ENCODE assay signal across 19 cellular contexts in genomic region chr20:25284131-25284601, GRCh38. TPM values are rescaled to one million over a fixed set of nuclear protein-coding genes. Genes with fewer than 3 reads are reported as not detected.
DNase-seq lines count a peak whose midpoint lies in the region; ATAC-seq, FAIRE-seq and TF ChIP-seq lines count a peak whose summit lies in the region.
"Had no signal": no experiment of that assay in that cellular context is flagged by ENCODE, and none has a peak within 500 bp of the region (broad histone marks: within the 10 kb centered on the region; RNA-seq: fewer than 3 reads in every experiment).

No MANE protein-coding gene starts in this region.

- no peaks in the 10 kb centered on the region for H4K20me1 ChIP-seq in HepG2 (ENCODE audit: insufficient read depth, low read length)

- in situ Hi-C loops in HepG2 (cut with HindIII; ENCODE audit: extremely low pct_ligation_motif_present, low pct_unique_long_range_greater_than_20kb) = no loop called here

- H3K4me3 Mint-ChIP-seq in WTC11 (no peak overlapping the region), osteocyte (ENCODE audit: unreplicated experiment) (no peak overlapping the region)
- H3K4me3 Mint-ChIP-seq: CD4-positive, alpha-beta memory T cell; memory B cell had no signal

- H3K27me3 Mint-ChIP-seq in WTC11 (ENCODE audit: low read depth) (no peaks in the 10 kb centered on the region), osteocyte (ENCODE audit: unreplicated experiment) (no peaks in the 10 kb centered on the region)
- H3K27me3 Mint-ChIP-seq: CD4-positive, alpha-beta memory T cell; memory B cell; naive B cell had no signal

- BruUV-seq in HepG2 (replicated peaks; lab: Mats Ljungman, UMichigan) = no TSS peak

- POLR2A ChIA-PET in WTC11 (lab: Charles Lee) (no interaction called here), HepG2 (lab: Yijun Ruan, JAX) (no interaction called here)

- no peak overlapping the region for H3K9ac ChIP-seq in HepG2 (ENCODE audit: insufficient read depth, low read depth, low read length)

- H2AFZ ChIP-seq in HepG2 (ENCODE audit: low read length) = no peak overlapping the region

- peak; percentile 9 for DNase-seq in activated naive CD4-positive, alpha-beta T cell treated with anti-CD3 and anti-CD28 coated beads, Interleukin-2, amount 50 U/mL, for 16 hours
- DNase-seq in activated naive CD4-positive, alpha-beta T cell (lab: John Stamatoyannopoulos, UW) = no peak
- DNase-seq in WTC11 (ENCODE audit: low spot score) (peak; percentile 1), HepG2 (ENCODE audit: low spot score) (no peak), tibial artery (peak; percentile 14 to 54), osteocyte (ENCODE audit: extremely low spot score, unreplicated experiment) (no peak), esophagus muscularis mucosa (ENCODE audit: extremely low spot score) (no peak)
- DNase-seq: DMS153; GDM1; H7; naive B cell; SIG-M5; stimulated activated CD8-positive, alpha-beta memory T cell treated with anti-CD3 and anti-CD28 coated beads, Interleukin-4, amount 100 ng/mL, for 48 hours; substantia nigra had no signal

- TF ChIP-seq POLR2A in HepG2 (IDR thresholded peaks at IDR 0.05; ENCODE audit: insufficient read depth in 1 of 2, low read depth in 2 of 2, low read length in 2 of 2) (no peak), esophagus muscularis mucosa (IDR thresholded peaks at IDR 0.05; ENCODE audit: low read depth) (no peak)

- peaks cover 40% of the 10 kb centered on the region for H3K36me3 Mint-ChIP-seq in WTC11
- peaks cover 49% of the 10 kb centered on the region for H3K36me3 Mint-ChIP-seq in osteocyte (ENCODE audit: unreplicated experiment)

- CTCF ChIA-PET in WTC11 (lab: Charles Lee) (interaction anchor here (1.2 kb wide), 1 partner anchor 37 kb away, joined by 3 read pairs; the partner anchor contains the start of gene PYGB), HepG2 (lab: Yijun Ruan, JAX; ENCODE audit: low intra/inter-chr PET ratio, low total read pairs) (no interaction called here)

- no peaks in the 10 kb centered on the region for H3K9me3 Mint-ChIP-seq in WTC11
- H3K9me3 Mint-ChIP-seq in osteocyte (ENCODE audit: unreplicated experiment) = no peaks in the 10 kb centered on the region
- H3K9me3 Mint-ChIP-seq: activated T-helper 2 cell treated with anti-CD3 and anti-CD28 coated beads, Interferon-gamma antibody, Interleukin-2, Interleukin-4, amounts not matched to agents 10 μg/mL and 5 μg/mL and 100 μg/mL, durations not matched to agents 14 hours and 24 hours and 36 hours; CD4-positive, alpha-beta memory T cell; memory B cell; naive B cell had no signal

- intact Hi-C loops in HepG2 (cut with micrococcal nuclease; ENCODE audit: unreplicated experiment) (no loop called here), tibial artery (cut with DNase I; ENCODE audit: low total_unique reads) (no loop called here), esophagus muscularis mucosa (cut with DNase I) (no loop called here)

- no peaks in the 10 kb centered on the region for H3K4me1 ChIP-seq in HepG2 (ENCODE audit: insufficient read depth, low read length)
- peaks cover 0 to 10% (median 0%) of the 10 kb centered on the region in 4 donors for H3K4me1 ChIP-seq in tibial artery
- peaks cover 0 to 17% (median 14%) of the 10 kb centered on the region in 4 donors for H3K4me1 ChIP-seq in esophagus muscularis mucosa

- H3K27me3 ChIP-seq in HepG2 (ENCODE audit: control insufficient read depth in 1 of 2, insufficient read depth in 2 of 2, low read length in 2 of 2) (no peaks in the 10 kb centered on the region), tibial artery (no peaks in the 10 kb centered on the region), esophagus muscularis mucosa (no peaks in the 10 kb centered on the region)

- ATAC-seq in WTC11 = no peak
- no peak for ATAC-seq in HepG2
- no peak for ATAC-seq in GM21447 (IDR thresholded peaks at IDR 0.05; ENCODE audit: unreplicated experiment)

- H3K9me3 ChIP-seq in HepG2 (ENCODE audit: low read length) (no peaks in the 10 kb centered on the region), tibial artery (no peaks in the 10 kb centered on the region), esophagus muscularis mucosa (no peaks in the 10 kb centered on the region)

- H3K27ac Mint-ChIP-seq in WTC11 = peak overlapping the region; percentile 32; the same call in 1 of the 2 replicates
- no peak overlapping the region for H3K27ac Mint-ChIP-seq in osteocyte (ENCODE audit: unreplicated experiment)
- H3K27ac Mint-ChIP-seq: activated T-helper 2 cell treated with anti-CD3 and anti-CD28 coated beads, Interferon-gamma antibody, Interleukin-2, Interleukin-4, amounts not matched to agents 10 μg/mL and 5 μg/mL and 100 μg/mL, durations not matched to agents 14 hours and 24 hours and 36 hours; memory B cell had no signal

- no peak for TF ChIP-seq RAD21 in HepG2 (CRISPR knock-in tag; IDR thresholded peaks at IDR 0.05)

- H3K27ac ChIP-seq in HepG2 (ENCODE audit: extremely low read length, insufficient read depth, low read length) (no peak overlapping the region), tibial artery (no peak overlapping the region), esophagus muscularis mucosa (replicated peaks in 1 of 4) (no peak overlapping the region)

- no peak for FAIRE-seq in HepG2 (lab: Jason Lieb, UNC)
- FAIRE-seq: colon had no signal

- H3K4me1 Mint-ChIP-seq in WTC11 (no peaks in the 10 kb centered on the region), osteocyte (ENCODE audit: unreplicated experiment) (no peaks in the 10 kb centered on the region)

- peaks cover 60 to 96% of the 10 kb centered on the region in 2 experiments for H3K36me3 ChIP-seq in HepG2 (replicated peaks in 1 of 2; ENCODE audit: control insufficient read depth in 1 of 2, insufficient read depth in 2 of 2, low read length in 2 of 2)
- H3K36me3 ChIP-seq in tibial artery = peaks cover 92 to 100% (median 97%) of the 10 kb centered on the region in 3 donors
- H3K36me3 ChIP-seq in esophagus muscularis mucosa = peaks cover 87 to 100% (median 99%) of the 10 kb centered on the region in 4 donors

- no peak overlapping the region for H3K4me2 ChIP-seq in HepG2 (ENCODE audit: low read depth, low read length)

- no peaks in the 10 kb centered on the region for H3K79me2 ChIP-seq in HepG2 (ENCODE audit: insufficient read depth, low read length)

- TF ChIP-seq EP300 in HepG2 (IDR thresholded peaks at IDR 0.05; ENCODE audit: low read depth in 2 of 2, low read length in 2 of 2) (no peak), HepG2 (CRISPR knock-in tag; IDR thresholded peaks at IDR 0.05; ENCODE audit: borderline replicate concordance) (no peak), esophagus muscularis mucosa (IDR thresholded peaks at IDR 0.05) (no peak)

- TF ChIP-seq CTCF in WTC11 (IDR thresholded peaks at IDR 0.05) (no peak), HepG2 (CRISPR knock-in tag; IDR thresholded peaks at IDR 0.05) (no peak), tibial artery (IDR thresholded peaks at IDR 0.05) (no peak), osteocyte (IDR thresholded peaks at IDR 0.05) (no peak), esophagus muscularis mucosa (IDR thresholded peaks at IDR 0.05) (no peak)

- no peak overlapping the region for H3K4me3 ChIP-seq in HepG2 (replicated peaks in 1 of 3; ENCODE audit: insufficient read depth in 1 of 3, low read depth in 2 of 3, low read length in 3 of 3)
- no peak overlapping the region for H3K4me3 ChIP-seq in tibial artery
- no peak overlapping the region for H3K4me3 ChIP-seq in esophagus muscularis mucosa

- WGBS in HepG2 (ENCODE audit: low lambda C conversion rate) = 99% methylated on average over 17 of the region's 17 CpGs
- 94% methylated on average over 14 of the region's 17 CpGs for WGBS in esophagus muscularis mucosa

TF ChIP-seq in WTC11, 78 proteins besides CTCF, POLR2A, EP300 and RAD21 (continues in another document):
- TF ChIP-seq CREB1 (CRISPR knock-in tag; IDR thresholded peaks at IDR 0.05) (no peak), ETV6 (CRISPR knock-in tag; IDR thresholded peaks at IDR 0.05) (no peak), NR3C1 (CRISPR knock-in tag; conservative IDR thresholded peaks at IDR 0.05; ENCODE audit: low read depth) (no peak), SMAD4 (CRISPR knock-in tag; IDR thresholded peaks at IDR 0.05) (no peak)

TF ChIP-seq in HepG2, 621 proteins besides CTCF, POLR2A, EP300 and RAD21 (continues in another document):
- TF ChIP-seq PBX3 (CRISPR knock-in tag; IDR thresholded peaks at IDR 0.05; ENCODE audit: borderline replicate concordance) = no peak

RNA-seq across cellular contexts. Expression of gene PYGB, which starts 36.3 kb away (rescaled TPM):
- total RNA-seq in WTC11 (2021) (44.5 to 48.5 TPM (median 46.3 TPM) in 3 replicates), HepG2 (2016; rRNA removed; fragmentation: Illumina TruSeq; extraction: Trizol) (82.0 and 86.3 TPM in 2 replicates), osteocyte (234 and 251 TPM in 2 replicates), esophagus muscularis mucosa (100 to 1,000 TPM; 398 to 632 (median 462) TPM)
- 5.4 and 6.5 TPM in 2 replicates for total RNA-seq in HepG2 (2016; cell fraction: cytosol; rRNA removed; fragmentation: Illumina TruSeq; extraction: Trizol; ENCODE audit: low read depth)
- total RNA-seq in HepG2 (2016; cell fraction: insoluble cytoplasmic fraction; rRNA removed; fragmentation: Illumina TruSeq; extraction: Trizol) = 69.1 and 89.6 TPM in 2 replicates
- 18.0 and 19.5 TPM in 2 replicates for total RNA-seq in HepG2 (2016; cell fraction: membrane; rRNA removed; fragmentation: Illumina TruSeq; extraction: Trizol)
- total RNA-seq in HepG2 (2016; cell fraction: nucleus; rRNA removed; fragmentation: Illumina TruSeq; extraction: Trizol) = 59.8 and 63.0 TPM in 2 replicates
- polyA plus RNA-seq in HepG2 (2011; rRNA removed) = 24.2 and 37.5 TPM in 2 replicates
- polyA plus RNA-seq in HepG2 (2011; cell fraction: cytosol; rRNA removed) = 24.4 and 27.4 TPM in 2 replicates
- polyA plus RNA-seq in HepG2 (2011; cell fraction: nucleus; rRNA removed) = 111 and 112 TPM in 2 replicates
- 26.9 and 46.5 TPM in 2 replicates for polyA plus RNA-seq in HepG2 (2012)
- polyA plus RNA-seq in HepG2 (2016; cell fraction: cytosol; fragmentation: Illumina TruSeq; extraction: Trizol; ENCODE audit: low read depth) = 3.5 TPM in 2 replicates
- 45.7 and 58.6 TPM in 2 replicates for polyA plus RNA-seq in HepG2 (2016; cell fraction: insoluble cytoplasmic fraction; fragmentation: Illumina TruSeq; extraction: Trizol; ENCODE audit: low read depth)
- 7.2 and 9.8 TPM in 2 replicates for polyA plus RNA-seq in HepG2 (2016; cell fraction: membrane; fragmentation: Illumina TruSeq; extraction: Trizol; ENCODE audit: low read depth)
- polyA plus RNA-seq in HepG2 (2016; cell fraction: nucleus; fragmentation: Illumina TruSeq; extraction: Trizol; ENCODE audit: insufficient read depth, low read depth) = 79.7 and 85.5 TPM in 2 replicates
- polyA minus RNA-seq in HepG2 (2011; rRNA and poly(A)+ RNA removed; ENCODE audit: low replicate concordance) = 26.5 and 80.5 TPM in 2 replicates
- polyA minus RNA-seq in HepG2 (2011; cell fraction: cytosol; rRNA and poly(A)+ RNA removed) = 36.1 and 38.1 TPM in 2 replicates
- polyA minus RNA-seq in HepG2 (2011; cell fraction: nucleus; rRNA and poly(A)+ RNA removed) = 27.9 and 31.3 TPM in 2 replicates

Comparison
In these comparisons a context has a peak if more than half of its experiments do, and no peak if none do; other contexts are left out.
1. DNase-seq: peak in activated naive CD4-positive, alpha-beta T cell treated with anti-CD3 and anti-CD28 coated beads, Interleukin-2, amount 50 U/mL, for 16 hours (single experiment), WTC11 (single experiment) and tibial artery (2 of 2); none in activated naive CD4-positive, alpha-beta T cell (0 of 4), HepG2 (single experiment), osteocyte (single experiment) and esophagus muscularis mucosa (single experiment).